In the genomic region with DNA sequence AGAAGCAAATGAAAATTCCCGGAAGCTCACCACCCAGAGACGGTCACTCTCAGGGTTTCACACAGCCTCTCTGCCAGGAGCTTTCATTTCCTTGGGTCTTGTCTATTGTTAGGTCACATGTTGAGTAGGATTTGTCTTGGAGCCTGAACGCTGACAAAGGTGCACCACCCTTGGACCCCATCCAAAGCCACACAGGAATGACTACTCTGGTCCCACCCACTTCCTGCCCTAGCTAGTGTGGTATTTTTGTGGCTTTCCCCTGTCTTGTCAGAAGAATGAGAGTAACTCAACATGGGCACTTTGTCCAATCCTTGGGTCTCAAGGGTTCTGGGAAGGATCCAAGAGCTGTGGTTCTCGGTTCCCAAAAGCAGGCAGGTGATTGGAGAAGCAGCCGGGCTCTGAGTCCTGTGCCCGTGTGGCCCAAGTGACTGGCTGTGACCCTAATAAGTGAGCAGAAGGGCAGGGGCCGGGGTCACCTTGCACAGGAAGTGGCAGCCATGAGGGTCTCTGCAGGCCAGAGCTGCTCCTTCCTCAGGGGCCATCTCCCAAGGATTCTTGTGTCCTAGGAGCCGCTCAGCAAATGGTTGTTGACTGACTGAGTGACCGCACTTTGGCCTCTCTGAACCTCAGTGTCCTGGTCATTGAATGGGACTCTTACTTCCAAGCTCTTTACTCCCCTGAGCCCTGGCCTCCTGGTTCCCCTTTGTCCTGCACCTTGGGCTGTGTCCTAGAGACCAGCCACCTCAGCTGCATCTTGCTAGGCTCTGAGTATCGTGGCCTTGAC, we compare ENCODE assay signal across 9 cellular contexts. TPM values are rescaled to one million over a fixed set of nuclear protein-coding genes. Genes with fewer than 3 reads are reported as not detected.
A peak's percentile ranks its signal among the peaks of the same experiment; 100 is the strongest.
DNase-seq lines count a peak whose midpoint lies in the region; ATAC-seq, FAIRE-seq and TF ChIP-seq lines count a peak whose summit lies in the region.
"Had no signal": no experiment of that assay in that cellular context is flagged by ENCODE, and none has a peak within 500 bp of the region (broad histone marks: within the 10 kb centered on the region; RNA-seq: fewer than 3 reads in every experiment).

No MANE protein-coding gene starts in this region.

- ATAC-seq in HG03196 (IDR thresholded peaks at IDR 0.05; ENCODE audit: unreplicated experiment) (peak; percentile 63), pancreas (peak in 3 of 4 donors; percentile 46 to 63 (median 62))

- WGBS in pancreas, 2 donors, result 73 to 75% methylated on average over 10 of the region's 10 CpGs

- in situ Hi-C loops in ACHN (cut with HindIII; ENCODE audit: low pct_ligation_motif_present, low pct_unique_long_range_greater_than_20kb, low sequenced_read_pairs), result no loop called here

- no peaks in the 10 kb centered on the region for H3K4me1 ChIP-seq in pancreas

- H3K27ac ChIP-seq in pancreas, result no peak overlapping the region

- peak overlapping the region in 4 of 5 experiments; percentile 4 to 91 (median 66) for H3K27ac Mint-ChIP-seq in brain

- peaks cover 66% of the 10 kb centered on the region for H3K4me1 Mint-ChIP-seq in brain

- H3K9me3 Mint-ChIP-seq in brain, result no peaks in the 10 kb centered on the region

- H3K36me3 ChIP-seq in pancreas, result no peaks in the 10 kb centered on the region

- DNase-seq in DMS153 (lab: John Stamatoyannopoulos, UW), result peak; percentile 66
- DNase-seq in T-helper 22 cell (ENCODE audit: low read depth), result peak; percentile 81
- no peak for DNase-seq in pancreas
- no peak for DNase-seq in NCI-H446 (lab: John Stamatoyannopoulos, UW)
- DNase-seq in ACHN, result no peak
- no peak for DNase-seq in medulla oblongata (ENCODE audit: extremely low spot score)

- no peaks in the 10 kb centered on the region for H3K36me3 Mint-ChIP-seq in brain

- no peak overlapping the region for H3K4me3 Mint-ChIP-seq in brain

- no peaks in the 10 kb centered on the region for H3K27me3 ChIP-seq in pancreas

- intact Hi-C loops in pancreas (cut with DNase I), result no loop called here

- TF ChIP-seq CTCF in brain (conservative IDR thresholded peaks at IDR 0.05), result no peak
- no peak for TF ChIP-seq CTCF in pancreas (IDR thresholded peaks at IDR 0.05)

- no peak for FAIRE-seq in pancreas (lab: Jason Lieb, UNC)

- no peak overlapping the region for H3K4me3 ChIP-seq in pancreas

- H3K27me3 Mint-ChIP-seq in brain, result no peaks in the 10 kb centered on the region

- no peaks in the 10 kb centered on the region for H3K9me3 ChIP-seq in pancreas

RNA-seq across cellular contexts. Expression of gene FGD3, which starts 6.9 kb away (rescaled TPM):
- polyA plus RNA-seq in brain (ENCODE audit: insufficient read depth, low read depth, low replicate concordance) (6.5 TPM), pancreas (10 to 100 TPM; 12.1 to 27.7 TPM)
- total RNA-seq in pancreas, result 10 to 100 TPM in 1 of 6 donors, 1 to 10 TPM in 5; 5.0 to 10.4 (median 6.3) TPM
- total RNA-seq: fibroblast of villous mesenchyme had no signal

Comparison
In these comparisons a context has a peak if more than half of its experiments do, and no peak if none do; other contexts are left out.
1. DNase-seq: peak in DMS153 (single experiment) and T-helper 22 cell (single experiment); none in pancreas (0 of 6), NCI-H446 (0 of 2), ACHN (single experiment) and medulla oblongata (single experiment).